In the genomic region with DNA sequence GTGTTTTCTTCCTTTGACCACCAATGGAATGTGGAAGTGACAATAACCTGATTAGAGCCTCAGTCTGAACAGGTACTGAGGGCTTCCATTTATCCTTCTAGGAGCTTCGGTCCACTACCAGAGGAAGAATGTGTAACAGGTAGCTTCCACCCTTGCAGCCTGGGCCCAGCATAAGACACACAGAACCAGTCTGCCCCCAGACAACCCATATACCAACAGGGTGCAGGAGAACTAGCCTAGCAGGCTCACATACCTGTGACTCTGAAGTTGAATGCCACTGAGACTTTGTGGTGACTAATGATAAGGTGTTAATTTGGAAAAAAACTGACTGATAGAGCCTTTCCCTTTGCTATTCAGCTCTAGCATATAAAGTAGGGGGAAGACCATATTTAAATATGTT, we compare ENCODE assay signal across 32 cellular contexts.
"Had no signal": no experiment of that assay in that cellular context is flagged by ENCODE, and none has a peak within 500 bp of the region (broad histone marks: within the 10 kb centered on the region; RNA-seq: fewer than 3 reads in every experiment).

No MANE protein-coding gene starts in this region.

- H3K4me1 Mint-ChIP-seq: activated CD4-positive, alpha-beta memory T cell treated with anti-CD3 and anti-CD28 coated beads, Interleukin-2, amount 10 ng/mL, durations not matched to agents 7 days and 5 days; activated CD4-positive, alpha-beta T cell treated with anti-CD3 and anti-CD28 coated beads, Interleukin-2, amount 10 ng/mL, durations not matched to agents 7 days and 5 days; activated naive CD4-positive, alpha-beta T cell treated with anti-CD3 and anti-CD28 coated beads, Interleukin-2, amount 10 ng/mL, durations not matched to agents 7 days and 5 days; brain; central memory CD8-positive, alpha-beta T cell; T-helper 17 cell had no signal

- H3K36me3 Mint-ChIP-seq: activated naive CD4-positive, alpha-beta T cell treated with anti-CD3 and anti-CD28 coated beads, Interleukin-2, amount 10 ng/mL, durations not matched to agents 7 days and 5 days; activated naive CD4-positive, alpha-beta T cell treated with anti-CD3 and anti-CD28 coated beads, Interleukin-2, amount 50 U/mL, for 72 hours; activated naive CD8-positive, alpha-beta T cell treated with anti-CD3 and anti-CD28 coated beads, Interleukin-2, amount 10 ng/mL, durations not matched to agents 7 days and 5 days had no signal

- H3K36me3 ChIP-seq: ascending aorta, breast epithelium, esophagus squamous epithelium, gastroesophageal sphincter, heart right ventricle had no signal

- H3K27me3 ChIP-seq: ascending aorta, breast epithelium, dorsolateral prefrontal cortex, esophagus squamous epithelium, gastroesophageal sphincter, heart right ventricle had no signal

- DNase-seq: activated CD4-positive, alpha-beta memory T cell treated with anti-CD3 and anti-CD28 coated beads, Interleukin-2, amount 10 ng/mL, durations not matched to agents 7 days and 5 days; activated CD4-positive, alpha-beta T cell treated with anti-CD3 and anti-CD28 coated beads for 1 hour; activated CD4-positive, alpha-beta T cell treated with anti-CD3 and anti-CD28 coated beads for 4 hours; activated CD4-positive, alpha-beta T cell treated with anti-CD3 and anti-CD28 coated beads, Interleukin-2, amount 10 ng/mL, durations not matched to agents 7 days and 5 days; activated CD4-positive, alpha-beta T cell treated with anti-CD3 and anti-CD28 coated beads, Interleukin-2, amount 50 U/mL, for 4 hours; activated CD8-positive, alpha-beta memory T cell treated with anti-CD3 and anti-CD28 coated beads, Interleukin-2, amount 50 U/mL, for 48 hours; activated gamma-delta T cell; activated naive CD4-positive, alpha-beta T cell; activated naive CD4-positive, alpha-beta T cell treated with anti-CD3 and anti-CD28 coated beads, Interleukin-2, amount 10 ng/mL, durations not matched to agents 7 days and 5 days; activated naive CD8-positive, alpha-beta T cell treated with anti-CD3 and anti-CD28 coated beads, Interleukin-2, amount 10 ng/mL, durations not matched to agents 7 days and 5 days; activated T-cell treated with anti-CD3 and anti-CD28 coated beads for 4 hours; activated T-cell treated with anti-CD3 and anti-CD28 coated beads, Interleukin-2, amount 50 U/mL, for 24 hours; activated T-cell treated with anti-CD3 and anti-CD28 coated beads, Interleukin-2, amount 50 U/mL, for 72 hours; dorsolateral prefrontal cortex; effector memory CD4-positive, alpha-beta T cell; endodermal cell; erythroblast; esophagus squamous epithelium; foreskin melanocyte; heart right ventricle; T-helper 1 cell; T-helper 17 cell; T1000 had no signal

- H3K9me3 ChIP-seq: ascending aorta, breast epithelium, esophagus squamous epithelium, gastroesophageal sphincter had no signal

- H3K27ac ChIP-seq: ascending aorta, breast epithelium, coronary artery, dorsolateral prefrontal cortex, esophagus squamous epithelium, gastroesophageal sphincter, heart right ventricle had no signal

- H3K9me3 Mint-ChIP-seq: activated CD4-positive, alpha-beta memory T cell treated with anti-CD3 and anti-CD28 coated beads, Interleukin-2, amount 10 ng/mL, durations not matched to agents 7 days and 5 days; activated CD4-positive, alpha-beta T cell treated with anti-CD3 and anti-CD28 coated beads, Interleukin-2, amount 10 ng/mL, durations not matched to agents 7 days and 5 days; activated naive CD4-positive, alpha-beta T cell treated with anti-CD3 and anti-CD28 coated beads, Interleukin-2, amount 10 ng/mL, durations not matched to agents 7 days and 5 days; activated T-cell treated with anti-CD3 and anti-CD28 coated beads, Interleukin-2, amount 50 U/mL, for 24 hours; activated T-cell treated with anti-CD3 and anti-CD28 coated beads, Interleukin-2, amount 50 U/mL, for 72 hours; central memory CD8-positive, alpha-beta T cell; dendritic cell treated with granulocyte-macrophage colony-stimulating factor and Interleukin-4, amounts not matched to agents 40 ng/mL and 50 ng/mL, for 4 days; T-helper 2 cell treated with Interferon-gamma antibody and Interleukin-4, amounts not matched to agents 5 μg/mL and 100 μg/mL, for 36 hours had no signal

- H3K4me3 Mint-ChIP-seq: activated CD4-positive, alpha-beta memory T cell treated with anti-CD3 and anti-CD28 coated beads, Interleukin-2, amount 10 ng/mL, durations not matched to agents 7 days and 5 days; activated CD4-positive, alpha-beta T cell treated with anti-CD3 and anti-CD28 coated beads, Interleukin-2, amount 10 ng/mL, durations not matched to agents 7 days and 5 days; activated naive CD4-positive, alpha-beta T cell treated with anti-CD3 and anti-CD28 coated beads, Interleukin-2, amount 10 ng/mL, durations not matched to agents 7 days and 5 days; activated naive CD8-positive, alpha-beta T cell treated with anti-CD3 and anti-CD28 coated beads, Interleukin-2, amount 10 ng/mL, durations not matched to agents 7 days and 5 days; activated T-cell treated with anti-CD3 and anti-CD28 coated beads, Interleukin-2, amount 50 U/mL, for 24 hours; activated T-cell treated with anti-CD3 and anti-CD28 coated beads, Interleukin-2, amount 50 U/mL, for 72 hours; brain; central memory CD8-positive, alpha-beta T cell; dendritic cell treated with granulocyte-macrophage colony-stimulating factor and Interleukin-4, amounts not matched to agents 40 ng/mL and 50 ng/mL, for 4 days; endodermal cell; T-helper 17 cell; T-helper 2 cell treated with Interferon-gamma antibody and Interleukin-4, amounts not matched to agents 5 μg/mL and 100 μg/mL, for 36 hours had no signal

- H3K4me1 ChIP-seq: ascending aorta, breast epithelium, esophagus squamous epithelium, gastroesophageal sphincter, heart right ventricle had no signal

- H3K27me3 Mint-ChIP-seq: activated CD4-positive, alpha-beta memory T cell treated with anti-CD3 and anti-CD28 coated beads, Interleukin-2, amount 10 ng/mL, durations not matched to agents 7 days and 5 days; activated CD4-positive, alpha-beta T cell treated with anti-CD3 and anti-CD28 coated beads, Interleukin-2, amount 10 ng/mL, durations not matched to agents 7 days and 5 days; activated naive CD4-positive, alpha-beta T cell treated with anti-CD3 and anti-CD28 coated beads, Interleukin-2, amount 10 ng/mL, durations not matched to agents 7 days and 5 days; activated naive CD8-positive, alpha-beta T cell treated with anti-CD3 and anti-CD28 coated beads, Interleukin-2, amount 10 ng/mL, durations not matched to agents 7 days and 5 days; activated T-cell treated with anti-CD3 and anti-CD28 coated beads, Interleukin-2, amount 50 U/mL, for 24 hours; dendritic cell treated with granulocyte-macrophage colony-stimulating factor and Interleukin-4, amounts not matched to agents 40 ng/mL and 50 ng/mL, for 4 days; T-helper 17 cell had no signal

- H3K27ac Mint-ChIP-seq: activated CD4-positive, alpha-beta memory T cell treated with anti-CD3 and anti-CD28 coated beads, Interleukin-2, amount 10 ng/mL, durations not matched to agents 7 days and 5 days; activated CD4-positive, alpha-beta T cell treated with anti-CD3 and anti-CD28 coated beads, Interleukin-2, amount 10 ng/mL, durations not matched to agents 7 days and 5 days; activated naive CD4-positive, alpha-beta T cell treated with anti-CD3 and anti-CD28 coated beads, Interleukin-2, amount 10 ng/mL, durations not matched to agents 7 days and 5 days; activated naive CD8-positive, alpha-beta T cell treated with anti-CD3 and anti-CD28 coated beads, Interleukin-2, amount 10 ng/mL, durations not matched to agents 7 days and 5 days; activated T-cell treated with anti-CD3 and anti-CD28 coated beads, Interleukin-2, amount 50 U/mL, for 24 hours; activated T-cell treated with anti-CD3 and anti-CD28 coated beads, Interleukin-2, amount 50 U/mL, for 72 hours; brain; dendritic cell treated with granulocyte-macrophage colony-stimulating factor and Interleukin-4, amounts not matched to agents 40 ng/mL and 50 ng/mL, for 4 days; endodermal cell; T-helper 17 cell; T-helper 2 cell treated with Interferon-gamma antibody and Interleukin-4, amounts not matched to agents 5 μg/mL and 100 μg/mL, for 36 hours had no signal

- H3K4me3 ChIP-seq: ascending aorta, breast epithelium, coronary artery, dorsolateral prefrontal cortex, esophagus squamous epithelium, gastroesophageal sphincter, heart right ventricle had no signal
